ENCODE assay signal across 10 cellular contexts in genomic region chr1:193462629-193463320, GRCh38.
DNase-seq lines count a peak whose midpoint lies in the region; FAIRE-seq and TF ChIP-seq lines count a peak whose summit lies in the region.
"Had no signal": no experiment of that assay in that cellular context is flagged by ENCODE, and none has a peak within 500 bp of the region (broad histone marks: within the 10 kb centered on the region; RNA-seq: fewer than 3 reads in every experiment).

No MANE protein-coding gene starts in this region.

- H3K9me3 Mint-ChIP-seq in activated naive CD4-positive, alpha-beta T cell treated with anti-CD3 and anti-CD28 coated beads, Interleukin-2, amount 50 U/mL, for 24 hours: no peaks in the 10 kb centered on the region

- TF ChIP-seq CTCF in fibroblast of the aortic adventitia (IDR thresholded peaks at IDR 0.05; ENCODE audit: insufficient read depth, low read length): no peak
- TF ChIP-seq CTCF in kidney (IDR thresholded peaks at IDR 0.05; ENCODE audit: borderline replicate concordance, extremely low read depth, insufficient read depth): no peak

- H3K36me3 ChIP-seq in kidney (ENCODE audit: control insufficient read depth in 1 of 2, insufficient read depth in 2 of 2, low read length in 2 of 2): no peaks in the 10 kb centered on the region
- H3K36me3 ChIP-seq: BE2C had no signal

- H3K4me3 ChIP-seq in fibroblast of the aortic adventitia (ENCODE audit: low read depth, low read length) (no peak overlapping the region), kidney (ENCODE audit: low read length in 2 of 2) (no peak overlapping the region)

- intact Hi-C loops in kidney (cut with DNase I): no loop called here

- no peak overlapping the region for H3K9ac ChIP-seq in kidney (ENCODE audit: low read length in 2 of 2)

- H3K27ac Mint-ChIP-seq in activated naive CD4-positive, alpha-beta T cell treated with anti-CD3 and anti-CD28 coated beads, Interleukin-2, amount 50 U/mL, for 24 hours: peak overlapping the region; percentile 18

- no peak for DNase-seq in activated naive CD4-positive, alpha-beta T cell treated with Interleukin-2 at 50 U/mL for 16 hours
- DNase-seq in SIG-M5 treated with dmso at 0.1 percent for 504 hours (lab: John Stamatoyannopoulos, UW; ENCODE audit: unreplicated experiment): peak; percentile 68
- peak; percentile 70 for DNase-seq in fibroblast of the aortic adventitia (ENCODE audit: low read depth)
- DNase-seq in urothelium cell line (ENCODE audit: low spot score): peak; percentile 1
- no peak for DNase-seq in amygdala (lab: John Stamatoyannopoulos, UW)
- DNase-seq in kidney: no peak
- DNase-seq in HuH-7 (ENCODE audit: low spot score): no peak
- DNase-seq: BE2C, NCI-H1694 treated with DMSO at 0.1 percent for 48 hours had no signal

- H3K27me3 Mint-ChIP-seq in activated naive CD4-positive, alpha-beta T cell treated with anti-CD3 and anti-CD28 coated beads, Interleukin-2, amount 50 U/mL, for 24 hours: no peaks in the 10 kb centered on the region

- H3K4me1 Mint-ChIP-seq in activated naive CD4-positive, alpha-beta T cell treated with anti-CD3 and anti-CD28 coated beads, Interleukin-2, amount 50 U/mL, for 24 hours: peaks cover 37% of the 10 kb centered on the region

- no peaks in the 10 kb centered on the region for H3K4me1 ChIP-seq in kidney (ENCODE audit: control insufficient read depth in 1 of 2, insufficient read depth in 1 of 2, low read depth in 1 of 2, low read length in 2 of 2)
- H3K4me1 ChIP-seq: BE2C had no signal

- no peak for FAIRE-seq in urothelium cell line (lab: Jason Lieb, UNC)
- no peak for FAIRE-seq in kidney (lab: Jason Lieb, UNC)

- H3K36me3 Mint-ChIP-seq in activated naive CD4-positive, alpha-beta T cell treated with anti-CD3 and anti-CD28 coated beads, Interleukin-2, amount 50 U/mL, for 24 hours: no peaks in the 10 kb centered on the region

- H3K4me3 Mint-ChIP-seq in activated naive CD4-positive, alpha-beta T cell treated with anti-CD3 and anti-CD28 coated beads, Interleukin-2, amount 50 U/mL, for 24 hours: peak overlapping the region; percentile 69

- no peak overlapping the region for H3K27ac ChIP-seq in kidney (ENCODE audit: low read depth in 2 of 2, low read length in 2 of 2)

- H3K9me3 ChIP-seq in kidney (ENCODE audit: control insufficient read depth in 1 of 2, low read length in 2 of 2): no peaks in the 10 kb centered on the region
- H3K9me3 ChIP-seq: BE2C had no signal

Comparison
In these comparisons a context has a peak if more than half of its experiments do, and no peak if none do; other contexts are left out.
1. DNase-seq: peak in SIG-M5 treated with dmso at 0.1 percent for 504 hours (single experiment), fibroblast of the aortic adventitia (single experiment) and urothelium cell line (single experiment); none in activated naive CD4-positive, alpha-beta T cell treated with Interleukin-2 at 50 U/mL for 16 hours (single experiment), amygdala (0 of 56), kidney (single experiment) and HuH-7 (single experiment).